8 cellular contexts compared by ENCODE assay signal in genomic region chr17:29005936-29006438, GRCh38. TPM values are rescaled to one million over a fixed set of nuclear protein-coding genes. Genes with fewer than 3 reads are reported as not detected.
DNase-seq lines count a peak whose midpoint lies in the region; ATAC-seq and TF ChIP-seq lines count a peak whose summit lies in the region.

Gene SEZ6, minus strand, starts transcription at chr17:29006033. Its CDS starts 164 bp downstream, at chr17:29005869.

- no peak for TF ChIP-seq CTCF in GM12865 (IDR thresholded peaks at IDR 0.05; ENCODE audit: insufficient read depth, low read depth, low read length, missing control alignments)
- peak in 41 of 56 donors; percentile 14 to 52 (median 30) for TF ChIP-seq CTCF in dorsolateral prefrontal cortex (IDR thresholded peaks at IDR 0.05 in 54 of 56, conservative IDR thresholded peaks at IDR 0.05 in 2 of 56; ENCODE audit: low read depth in 1 of 56, partially characterized antibody in 56 of 56)
- peak in 1 of 4 donors; percentile 18 for TF ChIP-seq CTCF in right lobe of liver (IDR thresholded peaks at IDR 0.05)
- TF ChIP-seq CTCF in lower leg skin (IDR thresholded peaks at IDR 0.05) = no peak

- H3K27me3 ChIP-seq in dorsolateral prefrontal cortex (peaks cover 0 to 7% (median 0%) of the 10 kb centered on the region in 45 donors), right lobe of liver (no peaks in the 10 kb centered on the region)

- no peaks in the 10 kb centered on the region for H3K9me3 ChIP-seq in right lobe of liver

- peaks cover 0 to 3% (median 0%) of the 10 kb centered on the region in 4 donors for H3K4me1 ChIP-seq in right lobe of liver

- DNase-seq in GM12865 (ENCODE audit: low read depth) = peak; percentile 41
- DNase-seq in NCI-H2196 treated with DMSO at 0.1 percent for 48 hours (lab: John Stamatoyannopoulos, UW; ENCODE audit: unreplicated experiment) = peak; percentile 16
- peak; percentile 59 for DNase-seq in activated CD4-positive, alpha-beta T cell treated with anti-CD3 and anti-CD28 coated beads, Interleukin-2, amount 50 U/mL, for 1 hour
- DNase-seq in dorsolateral prefrontal cortex = peak; percentile 78 to 93 (median 86)
- peak; percentile 74 to 79 (median 74) for DNase-seq in right lobe of liver
- peak in 2 of 3 donors; percentile 8 to 57 for DNase-seq in stimulated activated CD4-positive, alpha-beta T cell treated with anti-CD3 and anti-CD28 coated beads, TNF-alpha, amount 100 ng/mL, for 1 hour (ENCODE audit: low read depth in 3 of 3, low spot score in 1 of 3)
- no peak for DNase-seq in lower leg skin (ENCODE audit: low spot score in 2 of 2)

- H3K4me3 ChIP-seq in GM12865 (ENCODE audit: low read depth, low read length) = no peak within 1 kb of the TSS
- H3K4me3 ChIP-seq in dorsolateral prefrontal cortex = peak within 1 kb of the TSS; percentile 38 to 78 (median 61)
- no peak within 1 kb of the TSS for H3K4me3 ChIP-seq in right lobe of liver
- no peak within 1 kb of the TSS for H3K4me3 ChIP-seq in lower leg skin (ENCODE audit: low read depth, poor library complexity, severe bottlenecking)

- intact Hi-C loops in dorsolateral prefrontal cortex (cut with DNase I) = no loop called here
- intact Hi-C loops in right lobe of liver (cut with DNase I) = no loop called here
- intact Hi-C loops in lower leg skin (cut with DNase I; ENCODE audit: low total_unique reads) = no loop called here

- WGBS in right lobe of liver (ENCODE audit: insufficient coverage, low coverage, low lambda C conversion rate, missing lambda C conversion rate) = 5% methylated on average over 6 of the region's 40 CpGs
- 1 to 2% methylated on average over 12 to 27 of the region's 40 CpGs for WGBS in lower leg skin, 2 donors

- H3K27ac ChIP-seq in dorsolateral prefrontal cortex (peak within 1 kb of the TSS in 20 of 59 donors; percentile 2 to 87 (median 50)), right lobe of liver (no peak within 1 kb of the TSS)

- TF ChIP-seq POLR2A in right lobe of liver (IDR thresholded peaks at IDR 0.05) (no peak), lower leg skin (IDR thresholded peaks at IDR 0.05) (no peak)

- ATAC-seq in right lobe of liver (peak; percentile 84 to 96 (median 88)), GM21381 (IDR thresholded peaks at IDR 0.05; ENCODE audit: unreplicated experiment) (no peak)

- H3K36me3 ChIP-seq in right lobe of liver = no peaks in the 10 kb centered on the region

RNA-seq across cellular contexts. Expression of gene SEZ6, which starts in this region (rescaled TPM):
- 10 to 100 TPM; 10.5 to 57.6 (median 32.5) TPM for total RNA-seq in dorsolateral prefrontal cortex
- total RNA-seq in right lobe of liver = not detected
- not detected for total RNA-seq in lower leg skin

Comparison
In these comparisons a context has a peak if more than half of its experiments do, and no peak if none do; other contexts are left out.
1. RNA of gene SEZ6 (total RNA-seq): 10.5 to 57.6 TPM in dorsolateral prefrontal cortex; not detected in right lobe of liver and not detected in lower leg skin; every median in the first group is over 10 times any median in the second.
2. Peak in DNase-seq and ATAC-seq in right lobe of liver; RNA of the gene not detected or under 1 TPM.
3. DNase-seq: peak in GM12865 (single experiment), NCI-H2196 treated with DMSO at 0.1 percent for 48 hours (single experiment), activated CD4-positive, alpha-beta T cell treated with anti-CD3 and anti-CD28 coated beads, Interleukin-2, amount 50 U/mL, for 1 hour (single experiment), dorsolateral prefrontal cortex (10 of 10) and stimulated activated CD4-positive, alpha-beta T cell treated with anti-CD3 and anti-CD28 coated beads, TNF-alpha, amount 100 ng/mL, for 1 hour (2 of 3); none in lower leg skin (0 of 2).
4. H3K4me3 ChIP-seq: peak in dorsolateral prefrontal cortex (59 of 59); none in GM12865 (single experiment), right lobe of liver (0 of 3) and lower leg skin (single experiment).
5. CTCF ChIP-seq: peak in dorsolateral prefrontal cortex (41 of 56); none in GM12865 (single experiment) and lower leg skin (0 of 3).